ENCODE assay signal across 15 cellular contexts in the genomic region with DNA sequence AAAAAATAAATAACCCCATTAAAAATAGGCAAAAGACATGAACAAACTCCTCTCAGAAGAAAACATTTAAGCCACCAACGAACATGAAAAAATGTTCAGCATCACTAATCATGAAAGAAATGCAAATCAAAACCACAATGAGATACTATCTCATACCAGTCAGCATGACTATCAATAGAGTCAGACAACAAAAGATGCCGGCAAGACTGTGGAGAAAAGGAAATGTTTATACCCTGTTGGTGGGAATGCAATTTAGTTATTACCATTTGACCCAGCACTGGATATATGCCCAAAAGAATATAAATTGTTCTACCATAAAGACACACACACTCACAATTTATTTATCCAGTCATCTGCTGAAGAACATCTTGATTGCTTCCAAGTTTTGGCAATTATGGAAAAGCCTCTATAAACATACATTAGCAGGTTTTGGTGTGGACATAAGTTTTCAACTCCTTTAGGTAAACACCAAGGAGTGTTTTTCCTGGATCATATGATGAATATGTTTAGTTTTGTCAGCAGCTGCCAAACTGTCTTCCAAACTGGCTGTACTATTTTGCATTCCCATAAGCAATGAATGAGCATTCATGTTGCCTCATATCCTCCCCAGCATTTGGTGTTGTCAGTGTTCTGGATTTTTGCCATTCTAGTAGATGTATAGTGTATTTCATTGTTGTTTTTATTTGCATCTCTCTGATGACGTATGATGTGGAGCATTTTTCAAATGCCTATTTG. TPM values are rescaled to one million over a fixed set of nuclear protein-coding genes. Genes with fewer than 3 reads are reported as not detected.
A peak's percentile ranks its signal among the peaks of the same experiment; 100 is the strongest.
DNase-seq lines count a peak whose midpoint lies in the region; TF ChIP-seq lines count a peak whose summit lies in the region.
"Had no signal": no experiment of that assay in that cellular context is flagged by ENCODE, and none has a peak within 500 bp of the region (broad histone marks: within the 10 kb centered on the region; RNA-seq: fewer than 3 reads in every experiment).

No MANE protein-coding gene starts in this region.

- H3F3A ChIP-seq in MM.1S (ENCODE audit: insufficient read depth, low read length): no peaks in the 10 kb centered on the region

- no peaks in the 10 kb centered on the region for H4K20me1 ChIP-seq in MM.1S (ENCODE audit: insufficient read depth, low read length)

- H3K4me2 ChIP-seq in MM.1S (ENCODE audit: low read depth, low read length): no peak overlapping the region

- no peak overlapping the region for H3K27ac ChIP-seq in prostate gland
- no peak overlapping the region for H3K27ac ChIP-seq in MM.1S (ENCODE audit: low read length)
- H3K27ac ChIP-seq: left ventricle myocardium inferior had no signal

- no peak overlapping the region for H3K9ac ChIP-seq in MM.1S (ENCODE audit: low read length)

- H3K36me3 ChIP-seq in prostate gland (no peaks in the 10 kb centered on the region), MM.1S (replicated peaks; ENCODE audit: insufficient read depth, low read length) (no peaks in the 10 kb centered on the region)
- H3K36me3 ChIP-seq: left ventricle myocardium inferior had no signal

- DNase-seq in NCI-H748 (lab: John Stamatoyannopoulos, UW; ENCODE audit: unreplicated experiment) (peak; percentile 17), NCI-H748 treated with DMSO at 0.1 percent for 48 hours (lab: John Stamatoyannopoulos, UW) (no peak), epithelial cell of esophagus (ENCODE audit: low read depth) (peak; percentile 37), retinal pigment epithelial cell (ENCODE audit: low read depth) (peak; percentile 33), prostate gland (ENCODE audit: low spot score) (no peak), MM.1S (no peak)
- no peak for DNase-seq in stimulated activated naive CD4-positive, alpha-beta T cell treated with Interleukin-2 at 50 U/mL for 16 hours (lab: John Stamatoyannopoulos, UW)
- DNase-seq: DMS79, H7, left ventricle myocardium inferior, NCI-H1436 treated with DMSO at 0.1 percent for 48 hours, NCI-H510A treated with DMSO at 0.1 percent for 48 hours had no signal

- WGBS in prostate gland: 47% methylated on average over 3 of the region's 3 CpGs

- no peak overlapping the region for H2AFZ ChIP-seq in MM.1S (ENCODE audit: low read length)

- TF ChIP-seq CTCF in epithelial cell of esophagus (IDR thresholded peaks at IDR 0.05; ENCODE audit: insufficient read depth, low read depth, low read length, missing control alignments) (no peak), retinal pigment epithelial cell (conservative IDR thresholded peaks at IDR 0.05; ENCODE audit: low read depth, low read length) (no peak), prostate gland (IDR thresholded peaks at IDR 0.05) (no peak), MM.1S (IDR thresholded peaks at IDR 0.05; ENCODE audit: low read length) (no peak)

- TF ChIP-seq POLR2A in prostate gland (IDR thresholded peaks at IDR 0.05): no peak

- H3K9me3 ChIP-seq in prostate gland (no peaks in the 10 kb centered on the region), MM.1S (replicated peaks; ENCODE audit: insufficient read depth, low read length) (no peaks in the 10 kb centered on the region)

- H3K27me3 ChIP-seq in prostate gland (replicated peaks; ENCODE audit: insufficient read depth): no peaks in the 10 kb centered on the region
- no peaks in the 10 kb centered on the region for H3K27me3 ChIP-seq in MM.1S (replicated peaks; ENCODE audit: insufficient read depth, low read length)

- H3K79me2 ChIP-seq in MM.1S (ENCODE audit: low read length): no peaks in the 10 kb centered on the region

- H3K4me1 ChIP-seq in prostate gland (replicated peaks) (no peaks in the 10 kb centered on the region), MM.1S (ENCODE audit: low read length) (no peaks in the 10 kb centered on the region)
- H3K4me1 ChIP-seq: left ventricle myocardium inferior had no signal

- H3K4me3 ChIP-seq in epithelial cell of esophagus (ENCODE audit: low read length) (no peak overlapping the region), retinal pigment epithelial cell (ENCODE audit: low read length) (no peak overlapping the region), prostate gland (no peak overlapping the region), MM.1S (ENCODE audit: low read length) (no peak overlapping the region)
- H3K4me3 ChIP-seq: left ventricle myocardium inferior had no signal

- no peaks in the 10 kb centered on the region for H3K9me2 ChIP-seq in MM.1S (replicated peaks; ENCODE audit: insufficient read depth, low read length)

- intact Hi-C loops in prostate gland (cut with DNase I): no loop called here

TF ChIP-seq in PFSK-1, 5 proteins besides CTCF, POLR2A, EP300 and RAD21:
- TF ChIP-seq POLR2AphosphoS5 (IDR thresholded peaks at IDR 0.05; ENCODE audit: low read depth, low read length) (no peak; the same call in 1 of the 2 replicates), SIN3A (IDR thresholded peaks at IDR 0.05; ENCODE audit: borderline replicate concordance, insufficient read depth, low read length) (peak; percentile 77; the same call in 1 of the 2 replicates), FOXP2 (optimal IDR thresholded peaks at IDR 0.05; ENCODE audit: borderline replicate concordance, extremely low read depth, extremely low read length, insufficient read depth) (no peak), TAF1 (IDR thresholded peaks at IDR 0.05; ENCODE audit: borderline replicate concordance, insufficient read depth, low read length) (peak; percentile 65; the same call in 1 of the 2 replicates)
- TF ChIP-seq, protein P1, sequence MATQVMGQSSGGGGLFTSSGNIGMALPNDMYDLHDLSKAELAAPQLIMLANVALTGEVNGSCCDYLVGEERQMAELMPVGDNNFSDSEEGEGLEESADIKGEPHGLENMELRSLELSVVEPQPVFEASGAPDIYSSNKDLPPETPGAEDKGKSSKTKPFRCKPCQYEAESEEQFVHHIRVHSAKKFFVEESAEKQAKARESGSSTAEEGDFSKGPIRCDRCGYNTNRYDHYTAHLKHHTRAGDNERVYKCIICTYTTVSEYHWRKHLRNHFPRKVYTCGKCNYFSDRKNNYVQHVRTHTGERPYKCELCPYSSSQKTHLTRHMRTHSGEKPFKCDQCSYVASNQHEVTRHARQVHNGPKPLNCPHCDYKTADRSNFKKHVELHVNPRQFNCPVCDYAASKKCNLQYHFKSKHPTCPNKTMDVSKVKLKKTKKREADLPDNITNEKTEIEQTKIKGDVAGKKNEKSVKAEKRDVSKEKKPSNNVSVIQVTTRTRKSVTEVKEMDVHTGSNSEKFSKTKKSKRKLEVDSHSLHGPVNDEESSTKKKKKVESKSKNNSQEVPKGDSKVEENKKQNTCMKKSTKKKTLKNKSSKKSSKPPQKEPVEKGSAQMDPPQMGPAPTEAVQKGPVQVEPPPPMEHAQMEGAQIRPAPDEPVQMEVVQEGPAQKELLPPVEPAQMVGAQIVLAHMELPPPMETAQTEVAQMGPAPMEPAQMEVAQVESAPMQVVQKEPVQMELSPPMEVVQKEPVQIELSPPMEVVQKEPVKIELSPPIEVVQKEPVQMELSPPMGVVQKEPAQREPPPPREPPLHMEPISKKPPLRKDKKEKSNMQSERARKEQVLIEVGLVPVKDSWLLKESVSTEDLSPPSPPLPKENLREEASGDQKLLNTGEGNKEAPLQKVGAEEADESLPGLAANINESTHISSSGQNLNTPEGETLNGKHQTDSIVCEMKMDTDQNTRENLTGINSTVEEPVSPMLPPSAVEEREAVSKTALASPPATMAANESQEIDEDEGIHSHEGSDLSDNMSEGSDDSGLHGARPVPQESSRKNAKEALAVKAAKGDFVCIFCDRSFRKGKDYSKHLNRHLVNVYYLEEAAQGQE (IDR thresholded peaks at IDR 0.05; ENCODE audit: insufficient read depth in 1 of 2, low read depth in 2 of 2, low read length in 2 of 2): no peak

RNA-seq across cellular contexts. Expression of a gene that starts 28.0 kb away (rescaled TPM):
- not detected for polyA plus RNA-seq in PFSK-1 (2012; ENCODE audit: insufficient read length, low read depth)
- total RNA-seq in prostate gland: not detected
- total RNA-seq: activated naive CD4-positive, alpha-beta T cell treated with anti-CD3 and anti-CD28 coated beads, Interleukin-2, amount 50 U/mL, for 72 hours; H7; HT-29; left ventricle myocardium inferior had no signal

RNA-seq across cellular contexts. Expression of a gene that starts 29.6 kb away (rescaled TPM):
- not detected for polyA plus RNA-seq in PFSK-1 (2012; ENCODE audit: insufficient read length, low read depth)
- 1 to 10 TPM in 1 of 2 donors, not detected in 1; 3.0 TPM for total RNA-seq in prostate gland
- total RNA-seq: activated naive CD4-positive, alpha-beta T cell treated with anti-CD3 and anti-CD28 coated beads, Interleukin-2, amount 50 U/mL, for 72 hours; H7; HT-29; left ventricle myocardium inferior had no signal

RNA-seq across cellular contexts. Expression of a gene that starts 34.2 kb away (rescaled TPM):
- polyA plus RNA-seq in PFSK-1 (2012; ENCODE audit: insufficient read length, low read depth): not detected
- total RNA-seq in prostate gland: not detected
- total RNA-seq: activated naive CD4-positive, alpha-beta T cell treated with anti-CD3 and anti-CD28 coated beads, Interleukin-2, amount 50 U/mL, for 72 hours; H7; HT-29; left ventricle myocardium inferior had no signal

RNA-seq across cellular contexts. Expression of a gene that starts 44.9 kb away (rescaled TPM):
- polyA plus RNA-seq in PFSK-1 (2012; ENCODE audit: insufficient read length, low read depth): not detected
- not detected for total RNA-seq in prostate gland
- total RNA-seq: activated naive CD4-positive, alpha-beta T cell treated with anti-CD3 and anti-CD28 coated beads, Interleukin-2, amount 50 U/mL, for 72 hours; H7; HT-29; left ventricle myocardium inferior had no signal

Comparison
In these comparisons a context has a peak if more than half of its experiments do, and no peak if none do; other contexts are left out.
1. DNase-seq: peak in NCI-H748 (single experiment), epithelial cell of esophagus (single experiment) and retinal pigment epithelial cell (single experiment); none in NCI-H748 treated with DMSO at 0.1 percent for 48 hours (single experiment), stimulated activated naive CD4-positive, alpha-beta T cell treated with Interleukin-2 at 50 U/mL for 16 hours (single experiment), prostate gland (single experiment) and MM.1S (single experiment).